In the genomic region with DNA sequence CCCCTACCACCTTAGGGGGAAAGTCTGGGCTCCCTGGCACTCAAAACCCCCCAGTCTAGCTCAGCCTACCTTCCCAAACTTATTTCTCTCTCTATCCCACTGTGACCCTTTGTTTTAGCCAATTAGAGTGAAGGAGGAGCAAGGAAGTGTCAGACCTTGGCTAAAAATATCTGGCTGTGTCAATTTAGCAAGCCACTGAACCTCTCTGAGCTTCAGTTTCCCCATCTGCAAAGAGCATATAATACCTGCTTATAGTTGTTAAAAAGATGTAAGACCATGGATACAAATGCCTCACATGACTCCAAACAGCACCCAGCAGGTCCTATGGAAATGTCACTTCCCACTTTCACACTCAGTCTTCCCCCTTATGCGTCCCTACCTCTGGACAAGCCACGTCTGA, we compare ENCODE assay signal across 27 cellular contexts. TPM values are rescaled to one million over a fixed set of nuclear protein-coding genes. Genes with fewer than 3 reads are reported as not detected.
A peak's percentile ranks its signal among the peaks of the same experiment; 100 is the strongest.
DNase-seq lines count a peak whose midpoint lies in the region; ATAC-seq and TF ChIP-seq lines count a peak whose summit lies in the region.
"Had no signal": no experiment of that assay in that cellular context is flagged by ENCODE, and none has a peak within 500 bp of the region (broad histone marks: within the 10 kb centered on the region; RNA-seq: fewer than 3 reads in every experiment).

No MANE protein-coding gene starts in this region.

- no peak overlapping the region for H3K4me3 Mint-ChIP-seq in activated naive CD8-positive, alpha-beta T cell
- no peak overlapping the region for H3K4me3 Mint-ChIP-seq in activated naive CD8-positive, alpha-beta T cell treated with anti-CD3 and anti-CD28 coated beads for 36 hours
- H3K4me3 Mint-ChIP-seq in HFFc6 (no peak overlapping the region), endothelial cell (ENCODE audit: unreplicated experiment) (no peak overlapping the region)
- H3K4me3 Mint-ChIP-seq in stimulated activated naive B cell treated with anti-CD40 and anti-IgM and Interleukin-4, amounts not matched to agents 10 μg/mL and 1 μg/mL and 100 μg/mL, for 72 hours = peak overlapping the region in 1 of 2 donors; percentile 74
- H3K4me3 Mint-ChIP-seq: activated CD4-positive, alpha-beta T cell treated with anti-CD3 and anti-CD28 coated beads, Interleukin-2, amount 10 ng/mL, durations not matched to agents 24 days and 14 days had no signal

- H3K36me3 Mint-ChIP-seq in activated naive CD8-positive, alpha-beta T cell = peaks cover 14% of the 10 kb centered on the region
- H3K36me3 Mint-ChIP-seq in activated naive CD8-positive, alpha-beta T cell treated with anti-CD3 and anti-CD28 coated beads for 36 hours = peaks cover 56% of the 10 kb centered on the region
- H3K36me3 Mint-ChIP-seq in HFFc6 (ENCODE audit: low read depth) = no peaks in the 10 kb centered on the region; the same call in 1 of the 2 replicates
- peaks cover 11% of the 10 kb centered on the region for H3K36me3 Mint-ChIP-seq in endothelial cell (ENCODE audit: low read depth, unreplicated experiment)
- H3K36me3 Mint-ChIP-seq in stimulated activated naive B cell treated with anti-CD40 and anti-IgM and Interleukin-4, amounts not matched to agents 10 μg/mL and 1 μg/mL and 100 μg/mL, for 72 hours = peaks cover 47 to 73% of the 10 kb centered on the region in 2 donors

- peak overlapping the region; percentile 59 for H3K27ac Mint-ChIP-seq in activated naive CD8-positive, alpha-beta T cell
- H3K27ac Mint-ChIP-seq in activated naive CD8-positive, alpha-beta T cell treated with anti-CD3 and anti-CD28 coated beads for 36 hours = no peak overlapping the region
- H3K27ac Mint-ChIP-seq in HFFc6 = peak overlapping the region; percentile 13; the same call in 1 of the 2 replicates
- H3K27ac Mint-ChIP-seq in endothelial cell (ENCODE audit: unreplicated experiment) = peak overlapping the region; percentile 57
- peak overlapping the region; percentile 91 for H3K27ac Mint-ChIP-seq in stimulated activated naive B cell treated with anti-CD40 and anti-IgM and Interleukin-4, amounts not matched to agents 10 μg/mL and 1 μg/mL and 100 μg/mL, for 72 hours
- H3K27ac Mint-ChIP-seq: activated CD4-positive, alpha-beta T cell treated with anti-CD3 and anti-CD28 coated beads, Interleukin-2, amount 10 ng/mL, durations not matched to agents 24 days and 14 days had no signal

- H3K27me3 Mint-ChIP-seq in activated naive CD8-positive, alpha-beta T cell = no peaks in the 10 kb centered on the region
- H3K27me3 Mint-ChIP-seq in activated naive CD8-positive, alpha-beta T cell treated with anti-CD3 and anti-CD28 coated beads for 36 hours = no peaks in the 10 kb centered on the region
- H3K27me3 Mint-ChIP-seq in HFFc6 (ENCODE audit: insufficient read depth) (no peaks in the 10 kb centered on the region; the same call in 1 of the 2 replicates), endothelial cell (ENCODE audit: unreplicated experiment) (peaks cover 5% of the 10 kb centered on the region)
- H3K27me3 Mint-ChIP-seq in stimulated activated naive B cell treated with anti-CD40 and anti-IgM and Interleukin-4, amounts not matched to agents 10 μg/mL and 1 μg/mL and 100 μg/mL, for 72 hours = no peaks in the 10 kb centered on the region
- H3K27me3 Mint-ChIP-seq: activated CD4-positive, alpha-beta T cell treated with anti-CD3 and anti-CD28 coated beads, Interleukin-2, amount 10 ng/mL, durations not matched to agents 24 days and 14 days had no signal

- DNase-seq in activated naive CD8-positive, alpha-beta T cell treated with anti-CD3 and anti-CD28 coated beads for 36 hours = no peak
- DNase-seq in HFFc6 = no peak
- DNase-seq in endothelial cell (ENCODE audit: low spot score) = no peak
- DNase-seq in stimulated activated naive B cell treated with anti-CD40 and anti-IgM and Interleukin-4, amounts not matched to agents 10 μg/mL and 1 μg/mL and 100 μg/mL, for 72 hours = no peak
- DNase-seq in NCI-H345 treated with DMSO at 0.1 percent for 48 hours (lab: John Stamatoyannopoulos, UW; ENCODE audit: unreplicated experiment) = no peak
- DNase-seq in cerebellar cortex (ENCODE audit: low spot score) = no peak
- DNase-seq: activated CD4-positive, alpha-beta T cell treated with anti-CD3 and anti-CD28 coated beads, Interleukin-2, amount 10 ng/mL, durations not matched to agents 24 days and 14 days; activated CD8-positive, alpha-beta memory T cell treated with anti-CD3 and anti-CD28 coated beads for 24 hours; activated naive CD4-positive, alpha-beta T cell treated with Interleukin-2 at 50 U/mL for 16 hours; activated T-cell treated with anti-CD3 and anti-CD28 coated beads, Interleukin-2, amount 50 U/mL, for 1 hour; amniotic stem cell; DMS153; H7; hypothalamus; KBM-7; left colon; NCI-H1930; NCI-H526; Peyer's patch; right cardiac atrium; SHP77 treated with DMSO at 0.1 percent for 48 hours; stimulated activated CD4-positive, alpha-beta T cell treated with anti-CD3 and anti-CD28 coated beads, Interleukin-2, amount 100 ng/mL, for 48 hours; SW 1271; transverse colon; WERI-Rb-1 had no signal

- H3K9me3 Mint-ChIP-seq in activated naive CD8-positive, alpha-beta T cell (ENCODE audit: low read depth) = no peaks in the 10 kb centered on the region
- no peaks in the 10 kb centered on the region for H3K9me3 Mint-ChIP-seq in activated naive CD8-positive, alpha-beta T cell treated with anti-CD3 and anti-CD28 coated beads for 36 hours
- H3K9me3 Mint-ChIP-seq in HFFc6 = no peaks in the 10 kb centered on the region
- no peaks in the 10 kb centered on the region for H3K9me3 Mint-ChIP-seq in endothelial cell (ENCODE audit: unreplicated experiment)
- H3K9me3 Mint-ChIP-seq in stimulated activated naive B cell treated with anti-CD40 and anti-IgM and Interleukin-4, amounts not matched to agents 10 μg/mL and 1 μg/mL and 100 μg/mL, for 72 hours = peaks cover 0 to 2% of the 10 kb centered on the region in 2 donors
- H3K9me3 Mint-ChIP-seq: activated CD4-positive, alpha-beta T cell treated with anti-CD3 and anti-CD28 coated beads, Interleukin-2, amount 10 ng/mL, durations not matched to agents 24 days and 14 days had no signal

- peaks cover 78% of the 10 kb centered on the region for H3K4me1 Mint-ChIP-seq in activated naive CD8-positive, alpha-beta T cell (ENCODE audit: low read depth)
- H3K4me1 Mint-ChIP-seq in activated naive CD8-positive, alpha-beta T cell treated with anti-CD3 and anti-CD28 coated beads for 36 hours = peaks cover 73% of the 10 kb centered on the region
- H3K4me1 Mint-ChIP-seq in HFFc6 (ENCODE audit: low read depth) = peaks cover 15% of the 10 kb centered on the region
- H3K4me1 Mint-ChIP-seq in endothelial cell (ENCODE audit: unreplicated experiment) = peaks cover 26% of the 10 kb centered on the region
- H3K4me1 Mint-ChIP-seq in stimulated activated naive B cell treated with anti-CD40 and anti-IgM and Interleukin-4, amounts not matched to agents 10 μg/mL and 1 μg/mL and 100 μg/mL, for 72 hours = peaks cover 73 to 91% of the 10 kb centered on the region in 2 donors

- TF ChIP-seq CTCF in HFFc6 (IDR thresholded peaks at IDR 0.05) = no peak
- TF ChIP-seq CTCF in endothelial cell (IDR thresholded peaks at IDR 0.05; ENCODE audit: unreplicated experiment) = no peak

- peak in 1 of 2 donors; percentile 64 for ATAC-seq in stimulated activated naive B cell treated with anti-CD40 and anti-IgM and Interleukin-4, amounts not matched to agents 10 μg/mL and 1 μg/mL and 100 μg/mL, for 72 hours (replicated peaks)
- ATAC-seq in GM19035 (IDR thresholded peaks at IDR 0.05; ENCODE audit: unreplicated experiment) = no peak
- ATAC-seq: left colon, right cardiac atrium had no signal

RNA-seq across cellular contexts. Expression of a gene that starts 19.5 kb away (rescaled TPM):
- total RNA-seq in activated naive CD8-positive, alpha-beta T cell treated with anti-CD3 and anti-CD28 coated beads for 36 hours = 10 to 100 TPM; 80.1 to 82.4 TPM
- total RNA-seq in HFFc6 (2021; fragmentation: NEBNext Ultra II Directional; extraction: Animal tissue kit (Norgen Biotek cat#: 25700)) = 10 to 100 TPM; 31.9 to 43.4 (median 37.9) TPM
- total RNA-seq in endothelial cell (ENCODE audit: unreplicated experiment) = 108 TPM
